20 cellular contexts compared by ENCODE assay signal in the genomic region with DNA sequence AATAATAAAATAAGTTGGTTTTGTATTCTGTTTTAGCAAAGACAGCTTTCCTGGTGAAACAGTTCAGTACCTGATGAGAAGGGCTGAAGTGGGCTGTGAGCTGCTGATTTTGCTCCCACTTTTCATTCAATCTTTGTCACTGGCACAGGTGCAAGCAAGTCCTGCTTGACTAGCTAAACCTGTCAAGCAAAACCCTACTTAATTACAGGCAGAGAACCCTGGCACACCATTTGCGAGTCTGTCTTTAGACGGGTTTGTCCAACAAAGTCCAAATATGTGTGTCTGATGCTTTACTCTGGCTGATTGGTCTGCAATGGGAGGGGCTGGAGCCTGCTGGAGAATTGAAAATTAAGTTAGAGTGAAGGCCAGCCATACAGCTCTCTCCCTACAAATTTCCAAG.
DNase-seq lines count a peak whose midpoint lies in the region; TF ChIP-seq lines count a peak whose summit lies in the region.
"Had no signal": no experiment of that assay in that cellular context is flagged by ENCODE, and none has a peak within 500 bp of the region (broad histone marks: within the 10 kb centered on the region; RNA-seq: fewer than 3 reads in every experiment).

No MANE protein-coding gene starts in this region.

- dilution Hi-C loops in mammary epithelial cell (cut with HindIII; ENCODE audit: low sequenced_read_pairs) = no loop called here

- H3K27ac ChIP-seq in mammary epithelial cell (ENCODE audit: insufficient read depth, low read depth, low read length) (no peak overlapping the region), neuronal stem cell (replicated peaks; ENCODE audit: low read length) (no peak overlapping the region)
- H3K27ac ChIP-seq: HL-60, RWPE1, SJCRH30 had no signal

- no peak overlapping the region for H2BK12ac ChIP-seq in neuronal stem cell (ENCODE audit: low read length)

- H4K8ac ChIP-seq in neuronal stem cell (ENCODE audit: low read depth, low read length) = no peak overlapping the region

- no peak overlapping the region for H3K4ac ChIP-seq in neuronal stem cell (ENCODE audit: low read length)

- intact Hi-C loops in mammary epithelial cell (cut with micrococcal nuclease) = loop anchor here (10.0 kb wide), 1 partner anchor 620 kb away; no protein-coding TSS in a partner anchor

- H3K4me3 ChIP-seq in mammary epithelial cell (replicated peaks in 1 of 3; ENCODE audit: insufficient read depth in 1 of 3, low read depth in 2 of 3, low read length in 3 of 3) (no peak overlapping the region), epithelial cell of esophagus (ENCODE audit: low read length) (no peak overlapping the region), neuronal stem cell (ENCODE audit: low read length in 2 of 2) (no peak overlapping the region)
- H3K4me3 ChIP-seq: MG63, SJCRH30 had no signal

- no peak overlapping the region for H3K4me2 ChIP-seq in mammary epithelial cell (ENCODE audit: insufficient read depth, low read depth, low read length)
- H3K4me2 ChIP-seq in neuronal stem cell (ENCODE audit: insufficient read depth, low read length, poor library complexity, severe bottlenecking) = no peak overlapping the region

- no peaks in the 10 kb centered on the region for H3K36me3 ChIP-seq in mammary epithelial cell (ENCODE audit: insufficient read depth, low read length)
- H3K36me3 ChIP-seq in neuronal stem cell (replicated peaks in 1 of 2; ENCODE audit: control insufficient read depth in 2 of 2, insufficient read depth in 2 of 2, low read length in 2 of 2) = no peaks in the 10 kb centered on the region
- H3K36me3 ChIP-seq: MG63, SJCRH30 had no signal

- in situ Hi-C loops in T47D (cut with HindIII; ENCODE audit: low pct_unique_long_range_greater_than_20kb, low sequenced_read_pairs) = no loop called here
- in situ Hi-C loops in mammary epithelial cell (cut with MboI; ENCODE audit: low sequenced_read_pairs in 2 of 2) = no loop called here

- H3K4me1 ChIP-seq in mammary epithelial cell (ENCODE audit: insufficient read depth, low read length) (no peaks in the 10 kb centered on the region), neuronal stem cell (ENCODE audit: control insufficient read depth in 2 of 2, insufficient read depth in 1 of 2, low read depth in 1 of 2, low read length in 2 of 2) (no peaks in the 10 kb centered on the region)
- H3K4me1 ChIP-seq: SJCRH30 had no signal

- no TSS peak for BruUV-seq in mammary epithelial cell (replicated peaks; lab: Mats Ljungman, UMichigan)

- CTCF ChIA-PET in mammary epithelial cell (lab: Charles Lee; ENCODE audit: low non-redundant PET) = interaction anchor here (0.6 to 0.7 kb wide), 2 partner anchors 567 to 1569 kb away, joined by 3 to 5 read pairs; no protein-coding TSS in a partner anchor

- H3K23ac ChIP-seq in neuronal stem cell (ENCODE audit: low read depth, low read length, poor library complexity) = no peak overlapping the region

- H4K20me1 ChIP-seq in mammary epithelial cell (ENCODE audit: insufficient read depth, low read length) = no peaks in the 10 kb centered on the region

- H3K9me3 ChIP-seq in mammary epithelial cell (replicated peaks; ENCODE audit: insufficient read depth, low read length) (no peaks in the 10 kb centered on the region), neuronal stem cell (replicated peaks in 1 of 2; ENCODE audit: control insufficient read depth in 2 of 2, insufficient read depth in 1 of 2, low read depth in 1 of 2, low read length in 2 of 2) (no peaks in the 10 kb centered on the region)
- H3K9me3 ChIP-seq: MG63, SJCRH30 had no signal

- no peaks in the 10 kb centered on the region for H3K79me2 ChIP-seq in mammary epithelial cell (ENCODE audit: insufficient read depth, low read length)

- no peak overlapping the region for H3K14ac ChIP-seq in neuronal stem cell (ENCODE audit: low read length)

- no peak overlapping the region for H2BK5ac ChIP-seq in neuronal stem cell (ENCODE audit: low read length)

- no peak overlapping the region for H2BK120ac ChIP-seq in neuronal stem cell (ENCODE audit: low read depth, low read length)

- DNase-seq in T47D (ENCODE audit: low read depth in 1 of 2, low spot score in 1 of 2) (peak; percentile 7 to 67), mammary epithelial cell (no peak), NCI-H1105 treated with DMSO at 0.1 percent for 48 hours (lab: John Stamatoyannopoulos, UW) (peak; percentile 57), epithelial cell of esophagus (ENCODE audit: low read depth) (peak; percentile 35), neuronal stem cell (ENCODE audit: low spot score) (no peak), hepatic stellate cell (ENCODE audit: low spot score) (no peak), NCI-H345 treated with DMSO at 0.1 percent for 48 hours (lab: John Stamatoyannopoulos, UW; ENCODE audit: unreplicated experiment) (no peak)
- DNase-seq: ACHN, C1 segment of cervical spinal cord, GDM1, H9, MG63, NCI-H1048, NCI-H1694, NCI-H2081 treated with DMSO at 0.1 percent for 48 hours, NCI-H2227 treated with DMSO at 0.1 percent for 48 hours, PC-3, SJCRH30 had no signal

- H3K18ac ChIP-seq in neuronal stem cell (ENCODE audit: low read length) = no peak overlapping the region

- no peaks in the 10 kb centered on the region for H3K79me1 ChIP-seq in neuronal stem cell (ENCODE audit: low read depth, low read length)

- H2BK15ac ChIP-seq in neuronal stem cell (ENCODE audit: low read length) = no peak overlapping the region

- H4K91ac ChIP-seq in neuronal stem cell (ENCODE audit: low read depth, low read length, poor library complexity) = no peak overlapping the region

- H3K9ac ChIP-seq in mammary epithelial cell (ENCODE audit: insufficient read depth, low read length) (no peak overlapping the region), neuronal stem cell (ENCODE audit: low read depth, low read length, poor library complexity) (no peak overlapping the region)

- H2AK5ac ChIP-seq in neuronal stem cell (ENCODE audit: low read depth, low read length) = no peak overlapping the region

- TF ChIP-seq CTCF in mammary epithelial cell (conservative IDR thresholded peaks at IDR 0.05 in 1 of 2, IDR thresholded peaks at IDR 0.05 in 1 of 2; ENCODE audit: extremely low read depth in 1 of 2, insufficient read depth in 1 of 2, low read depth in 1 of 2, low read length in 2 of 2) (no peak), epithelial cell of esophagus (IDR thresholded peaks at IDR 0.05; ENCODE audit: insufficient read depth, low read depth, low read length, missing control alignments) (no peak)

- H2AFZ ChIP-seq in mammary epithelial cell (ENCODE audit: low read depth, low read length) = no peak overlapping the region
- no peak overlapping the region for H2AFZ ChIP-seq in neuronal stem cell (ENCODE audit: low read length)

- H3K27me3 ChIP-seq in mammary epithelial cell (ENCODE audit: insufficient read depth, low read length) (peaks cover 2% of the 10 kb centered on the region), neuronal stem cell (ENCODE audit: control insufficient read depth in 3 of 3, insufficient read depth in 3 of 3, low read depth in 1 of 3, low read length in 3 of 3) (no peaks in the 10 kb centered on the region)
- H3K27me3 ChIP-seq: MG63, SJCRH30 had no signal

- WGBS in mammary epithelial cell (ENCODE audit: low coverage, missing lambda C conversion rate) = 76% methylated on average over 2 of the region's 2 CpGs
- no CpG with 5 or more reads among the region's 2 CpGs for WGBS in neuronal stem cell (ENCODE audit: extremely low coverage in 2 of 2, insufficient read length in 2 of 2, insufficient replicate concordance in 1 of 2), 2 donors

Comparison
In these comparisons a context has a peak if more than half of its experiments do, and no peak if none do; other contexts are left out.
1. DNase-seq: peak in T47D (2 of 2), NCI-H1105 treated with DMSO at 0.1 percent for 48 hours (single experiment) and epithelial cell of esophagus (single experiment); none in mammary epithelial cell (single experiment), neuronal stem cell (single experiment), hepatic stellate cell (single experiment) and NCI-H345 treated with DMSO at 0.1 percent for 48 hours (single experiment).